In the genomic region with DNA sequence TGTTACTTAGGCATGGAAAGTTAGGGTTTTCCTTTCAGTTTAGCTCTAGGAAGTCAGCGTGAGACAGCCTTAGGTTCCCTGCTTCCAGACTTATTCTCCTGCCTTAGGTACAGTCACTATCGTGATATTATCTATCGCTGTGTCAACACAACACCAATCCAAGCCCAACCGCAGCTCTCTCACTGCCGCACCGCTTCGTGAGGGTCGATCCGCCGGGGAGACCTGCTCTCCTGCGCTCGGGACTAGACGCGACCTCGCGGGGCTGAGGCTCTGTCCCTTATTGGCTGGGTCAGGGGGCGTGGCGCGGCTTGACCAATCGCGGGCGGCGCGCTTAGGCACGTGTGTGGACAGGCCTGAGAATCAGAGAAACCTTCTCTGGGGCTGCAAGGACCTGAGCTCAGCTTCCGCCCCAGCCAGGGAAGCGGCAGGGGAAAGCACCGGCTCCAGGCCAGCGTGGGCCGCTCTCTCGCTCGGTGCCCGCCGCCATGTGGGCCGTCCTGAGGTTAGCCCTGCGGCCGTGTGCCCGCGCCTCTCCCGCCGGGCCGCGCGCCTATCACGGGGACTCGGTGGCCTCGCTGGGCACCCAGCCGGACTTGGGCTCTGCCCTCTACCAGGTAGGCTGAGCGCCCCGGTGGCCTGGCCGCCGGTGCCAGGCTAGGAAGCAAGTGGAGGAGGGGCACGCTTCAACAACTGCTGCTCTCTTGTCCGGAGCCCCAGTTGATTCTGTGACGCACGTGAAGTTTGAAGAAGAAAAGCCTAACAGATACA, we compare ENCODE assay signal across 1 cellular context.
TF ChIP-seq lines count a peak whose summit lies in the region.

A gene (plus strand): TSS at position 400 of the 768 bp plus-strand sequence. CDS start 86 bp downstream, at position 486.

TF ChIP-seq in HepG2, 621 proteins besides CTCF, POLR2A, EP300 and RAD21 (continued from another document and continues in another):
- TF ChIP-seq, protein P1, sequence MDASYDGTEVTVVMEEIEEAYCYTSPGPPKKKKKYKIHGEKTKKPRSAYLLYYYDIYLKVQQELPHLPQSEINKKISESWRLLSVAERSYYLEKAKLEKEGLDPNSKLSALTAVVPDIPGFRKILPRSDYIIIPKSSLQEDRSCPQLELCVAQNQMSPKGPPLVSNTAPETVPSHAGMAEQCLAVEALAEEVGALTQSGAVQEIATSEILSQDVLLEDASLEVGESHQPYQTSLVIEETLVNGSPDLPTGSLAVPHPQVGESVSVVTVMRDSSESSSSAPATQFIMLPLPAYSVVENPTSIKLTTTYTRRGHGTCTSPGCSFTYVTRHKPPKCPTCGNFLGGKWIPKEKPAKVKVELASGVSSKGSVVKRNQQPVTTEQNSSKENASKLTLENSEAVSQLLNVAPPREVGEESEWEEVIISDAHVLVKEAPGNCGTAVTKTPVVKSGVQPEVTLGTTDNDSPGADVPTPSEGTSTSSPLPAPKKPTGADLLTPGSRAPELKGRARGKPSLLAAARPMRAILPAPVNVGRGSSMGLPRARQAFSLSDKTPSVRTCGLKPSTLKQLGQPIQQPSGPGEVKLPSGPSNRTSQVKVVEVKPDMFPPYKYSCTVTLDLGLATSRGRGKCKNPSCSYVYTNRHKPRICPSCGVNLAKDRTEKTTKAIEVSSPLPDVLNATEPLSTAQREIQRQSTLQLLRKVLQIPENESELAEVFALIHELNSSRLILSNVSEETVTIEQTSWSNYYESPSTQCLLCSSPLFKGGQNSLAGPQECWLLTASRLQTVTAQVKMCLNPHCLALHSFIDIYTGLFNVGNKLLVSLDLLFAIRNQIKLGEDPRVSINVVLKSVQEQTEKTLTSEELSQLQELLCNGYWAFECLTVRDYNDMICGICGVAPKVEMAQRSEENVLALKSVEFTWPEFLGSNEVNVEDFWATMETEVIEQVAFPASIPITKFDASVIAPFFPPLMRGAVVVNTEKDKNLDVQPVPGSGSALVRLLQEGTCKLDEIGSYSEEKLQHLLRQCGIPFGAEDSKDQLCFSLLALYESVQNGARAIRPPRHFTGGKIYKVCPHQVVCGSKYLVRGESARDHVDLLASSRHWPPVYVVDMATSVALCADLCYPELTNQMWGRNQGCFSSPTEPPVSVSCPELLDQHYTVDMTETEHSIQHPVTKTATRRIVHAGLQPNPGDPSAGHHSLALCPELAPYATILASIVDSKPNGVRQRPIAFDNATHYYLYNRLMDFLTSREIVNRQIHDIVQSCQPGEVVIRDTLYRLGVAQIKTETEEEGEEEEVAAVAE (CRISPR knock-in tag; IDR thresholded peaks at IDR 0.05; ENCODE audit: borderline replicate concordance), result peak; percentile 36; the same call in 1 of the 2 replicates
- TF ChIP-seq ZNF878 (CRISPR knock-in tag; IDR thresholded peaks at IDR 0.05) (peak; percentile 20; the same call in 1 of the 2 replicates), ZNF841 (CRISPR knock-in tag; IDR thresholded peaks at IDR 0.05; ENCODE audit: borderline replicate concordance) (no peak), NCOR1 (IDR thresholded peaks at IDR 0.05; ENCODE audit: borderline replicate concordance, low read length) (no peak), MXD4 (CRISPR knock-in tag; IDR thresholded peaks at IDR 0.05) (peak; percentile 87; the same call in 1 of the 2 replicates), HDAC2 (CRISPR knock-in tag; IDR thresholded peaks at IDR 0.05) (peak; percentile 69; the same call in 1 of the 2 replicates), CREB1 (IDR thresholded peaks at IDR 0.05) (peak; percentile 51; the same call in 1 of the 2 replicates), CREB1 (CRISPR knock-in tag; IDR thresholded peaks at IDR 0.05) (no peak), MBD4 (IDR thresholded peaks at IDR 0.05; ENCODE audit: borderline replicate concordance, low read length) (no peak), HNRNPL (IDR thresholded peaks at IDR 0.05; ENCODE audit: low read depth, low read length) (peak; percentile 80), IKZF1 (IDR thresholded peaks at IDR 0.05) (no peak), MAFK (conservative IDR thresholded peaks at IDR 0.05 in 1 of 2, IDR thresholded peaks at IDR 0.05 in 1 of 2; ENCODE audit: low read length in 2 of 2) (no peak), ONECUT2 (CRISPR knock-in tag; IDR thresholded peaks at IDR 0.05) (no peak), ZNF160 (CRISPR knock-in tag; IDR thresholded peaks at IDR 0.05) (peak; percentile 66; the same call in 1 of the 2 replicates), ZNF207 (IDR thresholded peaks at IDR 0.05; ENCODE audit: borderline replicate concordance) (no peak)
- TF ChIP-seq, protein P2, sequence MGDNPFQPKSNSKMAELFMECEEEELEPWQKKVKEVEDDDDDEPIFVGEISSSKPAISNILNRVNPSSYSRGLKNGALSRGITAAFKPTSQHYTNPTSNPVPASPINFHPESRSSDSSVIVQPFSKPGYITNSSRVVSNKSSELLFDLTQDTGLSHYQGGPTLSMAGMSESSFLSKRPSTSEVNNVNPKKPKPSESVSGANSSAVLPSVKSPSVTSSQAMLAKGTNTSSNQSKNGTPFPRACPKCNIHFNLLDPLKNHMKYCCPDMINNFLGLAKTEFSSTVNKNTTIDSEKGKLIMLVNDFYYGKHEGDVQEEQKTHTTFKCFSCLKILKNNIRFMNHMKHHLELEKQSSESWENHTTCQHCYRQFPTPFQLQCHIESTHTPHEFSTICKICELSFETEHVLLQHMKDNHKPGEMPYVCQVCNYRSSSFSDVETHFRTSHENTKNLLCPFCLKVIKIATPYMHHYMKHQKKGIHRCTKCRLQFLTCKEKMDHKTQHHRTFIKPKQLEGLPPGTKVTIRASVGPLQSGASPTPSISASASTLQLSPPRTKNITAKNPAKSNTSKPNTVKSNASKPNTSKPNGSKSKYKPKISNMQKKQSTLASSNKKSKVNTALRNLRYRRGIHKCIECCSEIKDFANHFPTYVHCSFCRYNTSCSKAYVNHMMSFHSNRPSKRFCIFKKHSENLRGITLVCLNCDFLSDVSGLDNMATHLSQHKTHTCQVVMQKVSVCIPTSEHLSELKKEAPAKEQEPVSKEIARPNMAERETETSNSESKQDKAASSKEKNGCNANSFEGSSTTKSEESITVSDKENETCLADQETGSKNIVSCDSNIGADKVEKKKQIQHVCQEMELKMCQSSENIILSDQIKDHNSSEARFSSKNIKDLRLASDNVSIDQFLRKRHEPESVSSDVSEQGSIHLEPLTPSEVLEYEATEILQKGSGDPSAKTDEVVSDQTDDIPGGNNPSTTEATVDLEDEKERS (CRISPR knock-in tag; IDR thresholded peaks at IDR 0.05), result no peak
- TF ChIP-seq, protein P3, sequence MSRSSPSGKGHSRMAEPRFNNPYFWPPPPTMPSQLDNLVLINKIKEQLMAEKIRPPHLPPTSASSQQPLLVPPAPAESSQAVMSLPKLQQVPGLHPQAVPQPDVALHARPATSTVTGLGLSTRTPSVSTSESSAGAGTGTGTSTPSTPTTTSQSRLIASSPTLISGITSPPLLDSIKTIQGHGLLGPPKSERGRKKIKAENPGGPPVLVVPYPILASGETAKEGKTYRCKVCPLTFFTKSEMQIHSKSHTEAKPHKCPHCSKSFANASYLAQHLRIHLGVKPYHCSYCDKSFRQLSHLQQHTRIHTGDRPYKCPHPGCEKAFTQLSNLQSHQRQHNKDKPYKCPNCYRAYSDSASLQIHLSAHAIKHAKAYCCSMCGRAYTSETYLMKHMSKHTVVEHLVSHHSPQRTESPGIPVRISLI (CRISPR knock-in tag; IDR thresholded peaks at IDR 0.05; ENCODE audit: borderline replicate concordance), result peak; percentile 30; the same call in 1 of the 2 replicates
- TF ChIP-seq, protein P4, sequence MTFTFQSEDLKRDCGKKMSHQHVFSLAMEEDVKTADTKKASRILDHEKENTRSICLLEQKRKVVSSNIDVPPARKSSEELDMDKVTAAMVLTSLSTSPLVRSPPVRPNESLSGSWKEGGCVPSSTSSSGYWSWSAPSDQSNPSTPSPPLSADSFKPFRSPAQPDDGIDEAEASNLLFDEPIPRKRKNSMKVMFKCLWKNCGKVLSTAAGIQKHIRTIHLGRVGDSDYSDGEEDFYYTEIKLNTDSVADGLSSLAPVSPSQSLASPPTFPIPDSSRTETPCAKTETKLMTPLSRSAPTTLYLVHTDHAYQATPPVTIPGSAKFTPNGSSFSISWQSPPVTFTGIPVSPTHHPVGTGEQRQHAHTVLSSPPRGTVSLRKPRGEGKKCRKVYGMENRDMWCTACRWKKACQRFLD (CRISPR knock-in tag; IDR thresholded peaks at IDR 0.05; ENCODE audit: borderline replicate concordance), result peak; percentile 45; the same call in 1 of the 2 replicates
- TF ChIP-seq, protein P5, sequence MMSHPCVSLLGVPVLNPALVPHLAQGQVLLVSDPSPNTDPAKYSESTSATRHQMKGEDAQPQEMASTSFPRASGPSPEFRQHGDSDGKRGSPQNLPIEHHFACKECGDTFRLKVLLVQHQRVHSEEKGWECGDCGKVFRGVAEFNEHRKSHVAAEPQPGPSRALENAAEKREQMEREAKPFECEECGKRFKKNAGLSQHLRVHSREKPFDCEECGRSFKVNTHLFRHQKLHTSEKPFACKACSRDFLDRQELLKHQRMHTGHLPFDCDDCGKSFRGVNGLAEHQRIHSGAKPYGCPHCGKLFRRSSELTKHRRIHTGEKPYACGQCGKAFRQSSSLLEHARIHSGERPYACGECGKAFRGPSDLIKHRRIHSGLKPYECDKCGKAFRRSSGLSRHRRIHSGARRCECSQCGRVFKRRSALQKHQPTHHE (CRISPR knock-in tag; IDR thresholded peaks at IDR 0.05; ENCODE audit: borderline replicate concordance), result peak; percentile 22; the same call in 1 of the 2 replicates
- TF ChIP-seq, protein P6, sequence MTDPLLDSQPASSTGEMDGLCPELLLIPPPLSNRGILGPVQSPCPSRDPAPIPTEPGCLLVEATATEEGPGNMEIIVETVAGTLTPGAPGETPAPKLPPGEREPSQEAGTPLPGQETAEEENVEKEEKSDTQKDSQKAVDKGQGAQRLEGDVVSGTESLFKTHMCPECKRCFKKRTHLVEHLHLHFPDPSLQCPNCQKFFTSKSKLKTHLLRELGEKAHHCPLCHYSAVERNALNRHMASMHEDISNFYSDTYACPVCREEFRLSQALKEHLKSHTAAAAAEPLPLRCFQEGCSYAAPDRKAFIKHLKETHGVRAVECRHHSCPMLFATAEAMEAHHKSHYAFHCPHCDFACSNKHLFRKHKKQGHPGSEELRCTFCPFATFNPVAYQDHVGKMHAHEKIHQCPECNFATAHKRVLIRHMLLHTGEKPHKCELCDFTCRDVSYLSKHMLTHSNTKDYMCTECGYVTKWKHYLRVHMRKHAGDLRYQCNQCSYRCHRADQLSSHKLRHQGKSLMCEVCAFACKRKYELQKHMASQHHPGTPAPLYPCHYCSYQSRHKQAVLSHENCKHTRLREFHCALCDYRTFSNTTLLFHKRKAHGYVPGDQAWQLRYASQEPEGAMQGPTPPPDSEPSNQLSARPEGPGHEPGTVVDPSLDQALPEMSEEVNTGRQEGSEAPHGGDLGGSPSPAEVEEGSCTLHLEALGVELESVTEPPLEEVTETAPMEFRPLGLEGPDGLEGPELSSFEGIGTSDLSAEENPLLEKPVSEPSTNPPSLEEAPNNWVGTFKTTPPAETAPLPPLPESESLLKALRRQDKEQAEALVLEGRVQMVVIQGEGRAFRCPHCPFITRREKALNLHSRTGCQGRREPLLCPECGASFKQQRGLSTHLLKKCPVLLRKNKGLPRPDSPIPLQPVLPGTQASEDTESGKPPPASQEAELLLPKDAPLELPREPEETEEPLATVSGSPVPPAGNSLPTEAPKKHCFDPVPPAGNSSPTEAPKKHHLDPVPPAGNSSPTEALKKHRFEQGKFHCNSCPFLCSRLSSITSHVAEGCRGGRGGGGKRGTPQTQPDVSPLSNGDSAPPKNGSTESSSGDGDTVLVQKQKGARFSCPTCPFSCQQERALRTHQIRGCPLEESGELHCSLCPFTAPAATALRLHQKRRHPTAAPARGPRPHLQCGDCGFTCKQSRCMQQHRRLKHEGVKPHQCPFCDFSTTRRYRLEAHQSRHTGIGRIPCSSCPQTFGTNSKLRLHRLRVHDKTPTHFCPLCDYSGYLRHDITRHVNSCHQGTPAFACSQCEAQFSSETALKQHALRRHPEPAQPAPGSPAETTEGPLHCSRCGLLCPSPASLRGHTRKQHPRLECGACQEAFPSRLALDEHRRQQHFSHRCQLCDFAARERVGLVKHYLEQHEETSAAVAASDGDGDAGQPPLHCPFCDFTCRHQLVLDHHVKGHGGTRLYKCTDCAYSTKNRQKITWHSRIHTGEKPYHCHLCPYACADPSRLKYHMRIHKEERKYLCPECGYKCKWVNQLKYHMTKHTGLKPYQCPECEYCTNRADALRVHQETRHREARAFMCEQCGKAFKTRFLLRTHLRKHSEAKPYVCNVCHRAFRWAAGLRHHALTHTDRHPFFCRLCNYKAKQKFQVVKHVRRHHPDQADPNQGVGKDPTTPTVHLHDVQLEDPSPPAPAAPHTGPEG (CRISPR knock-in tag; IDR thresholded peaks at IDR 0.05), result 0 out of 2 replicates have a peak, but pooled peaks have one; percentile 26
- TF ChIP-seq, protein P7, sequence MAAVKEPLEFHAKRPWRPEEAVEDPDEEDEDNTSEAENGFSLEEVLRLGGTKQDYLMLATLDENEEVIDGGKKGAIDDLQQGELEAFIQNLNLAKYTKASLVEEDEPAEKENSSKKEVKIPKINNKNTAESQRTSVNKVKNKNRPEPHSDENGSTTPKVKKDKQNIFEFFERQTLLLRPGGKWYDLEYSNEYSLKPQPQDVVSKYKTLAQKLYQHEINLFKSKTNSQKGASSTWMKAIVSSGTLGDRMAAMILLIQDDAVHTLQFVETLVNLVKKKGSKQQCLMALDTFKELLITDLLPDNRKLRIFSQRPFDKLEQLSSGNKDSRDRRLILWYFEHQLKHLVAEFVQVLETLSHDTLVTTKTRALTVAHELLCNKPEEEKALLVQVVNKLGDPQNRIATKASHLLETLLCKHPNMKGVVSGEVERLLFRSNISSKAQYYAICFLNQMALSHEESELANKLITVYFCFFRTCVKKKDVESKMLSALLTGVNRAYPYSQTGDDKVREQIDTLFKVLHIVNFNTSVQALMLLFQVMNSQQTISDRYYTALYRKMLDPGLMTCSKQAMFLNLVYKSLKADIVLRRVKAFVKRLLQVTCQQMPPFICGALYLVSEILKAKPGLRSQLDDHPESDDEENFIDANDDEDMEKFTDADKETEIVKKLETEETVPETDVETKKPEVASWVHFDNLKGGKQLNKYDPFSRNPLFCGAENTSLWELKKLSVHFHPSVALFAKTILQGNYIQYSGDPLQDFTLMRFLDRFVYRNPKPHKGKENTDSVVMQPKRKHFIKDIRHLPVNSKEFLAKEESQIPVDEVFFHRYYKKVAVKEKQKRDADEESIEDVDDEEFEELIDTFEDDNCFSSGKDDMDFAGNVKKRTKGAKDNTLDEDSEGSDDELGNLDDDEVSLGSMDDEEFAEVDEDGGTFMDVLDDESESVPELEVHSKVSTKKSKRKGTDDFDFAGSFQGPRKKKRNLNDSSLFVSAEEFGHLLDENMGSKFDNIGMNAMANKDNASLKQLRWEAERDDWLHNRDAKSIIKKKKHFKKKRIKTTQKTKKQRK (IDR thresholded peaks at IDR 0.05; ENCODE audit: low read length), result no peak
- TF ChIP-seq, protein P8, sequence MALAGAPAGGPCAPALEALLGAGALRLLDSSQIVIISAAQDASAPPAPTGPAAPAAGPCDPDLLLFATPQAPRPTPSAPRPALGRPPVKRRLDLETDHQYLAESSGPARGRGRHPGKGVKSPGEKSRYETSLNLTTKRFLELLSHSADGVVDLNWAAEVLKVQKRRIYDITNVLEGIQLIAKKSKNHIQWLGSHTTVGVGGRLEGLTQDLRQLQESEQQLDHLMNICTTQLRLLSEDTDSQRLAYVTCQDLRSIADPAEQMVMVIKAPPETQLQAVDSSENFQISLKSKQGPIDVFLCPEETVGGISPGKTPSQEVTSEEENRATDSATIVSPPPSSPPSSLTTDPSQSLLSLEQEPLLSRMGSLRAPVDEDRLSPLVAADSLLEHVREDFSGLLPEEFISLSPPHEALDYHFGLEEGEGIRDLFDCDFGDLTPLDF (CRISPR knock-in tag; IDR thresholded peaks at IDR 0.05), result no peak; the same call in 1 of the 2 replicates
